2 cellular contexts compared by ENCODE assay signal in the genomic region with DNA sequence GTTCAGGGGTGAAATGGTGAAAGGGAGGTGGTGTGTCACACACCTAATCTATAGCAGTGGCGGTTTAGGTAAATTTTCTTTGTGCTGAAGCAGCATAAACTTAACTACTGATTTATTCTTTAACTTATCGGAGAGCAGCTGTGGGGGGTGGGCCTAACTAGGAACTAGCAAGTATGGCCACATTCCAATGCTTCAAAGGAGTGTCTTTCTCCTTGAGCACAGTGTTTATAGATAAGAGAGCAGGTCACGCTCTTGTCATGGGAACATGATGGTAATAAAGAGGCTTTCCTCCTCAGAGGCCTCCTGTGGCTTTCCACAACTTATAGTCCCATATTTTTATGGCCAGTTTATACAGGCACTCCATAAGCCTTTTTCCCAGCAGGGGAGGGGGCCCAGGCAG. TPM values are rescaled to one million over a fixed set of nuclear protein-coding genes. Genes with fewer than 3 reads are reported as not detected.
"Had no signal": no experiment of that assay in that cellular context is flagged by ENCODE, and none has a peak within 500 bp of the region (broad histone marks: within the 10 kb centered on the region; RNA-seq: fewer than 3 reads in every experiment).

No MANE protein-coding gene starts in this region.

RNA-seq across cellular contexts. Expression of gene ZNF726, which starts 37.9 kb away (rescaled TPM):
- total RNA-seq: H7, HT-29 had no signal
